Comparison of ENCODE assay signal across 2 cellular contexts in the genomic region with DNA sequence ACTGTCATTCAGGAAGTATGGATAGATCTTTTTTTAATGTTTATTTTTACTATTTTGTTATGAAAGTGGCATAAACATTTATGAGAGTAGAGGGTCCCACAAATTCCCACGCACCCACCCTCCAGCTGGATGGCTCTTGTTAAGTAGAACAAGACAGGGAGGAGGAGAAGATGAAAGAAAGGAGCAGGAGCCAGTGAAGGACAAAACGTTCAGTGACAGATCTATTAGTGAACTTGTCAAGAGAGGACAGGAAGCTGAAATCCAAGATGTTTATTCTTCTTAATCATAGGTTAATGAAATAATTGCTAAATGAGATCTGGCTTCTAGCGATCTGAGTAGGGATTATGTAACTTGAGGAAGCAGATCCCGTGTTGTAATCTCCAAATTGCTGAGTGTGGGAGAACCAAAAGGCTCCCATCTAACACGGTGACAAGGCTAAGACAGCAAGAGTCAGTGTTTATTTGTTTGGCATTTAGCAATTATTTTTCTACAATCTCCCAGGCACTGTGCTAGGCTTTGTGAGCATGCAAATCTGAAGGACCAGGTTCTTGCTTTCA.
TF ChIP-seq lines count a peak whose summit lies in the region.

No MANE protein-coding gene starts in this region.

TF ChIP-seq in SK-N-SH, 30 proteins besides CTCF, POLR2A, EP300 and RAD21 (continued from another document):
- TF ChIP-seq, protein P1, sequence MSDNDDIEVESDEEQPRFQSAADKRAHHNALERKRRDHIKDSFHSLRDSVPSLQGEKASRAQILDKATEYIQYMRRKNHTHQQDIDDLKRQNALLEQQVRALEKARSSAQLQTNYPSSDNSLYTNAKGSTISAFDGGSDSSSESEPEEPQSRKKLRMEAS (IDR thresholded peaks at IDR 0.05; ENCODE audit: low read depth), result no peak
- TF ChIP-seq MXI1 (IDR thresholded peaks at IDR 0.05; ENCODE audit: low read depth, low read length) (no peak), JUND (IDR thresholded peaks at IDR 0.05) (no peak), YY1 (IDR thresholded peaks at IDR 0.05; ENCODE audit: low read depth) (no peak), TAF1 (IDR thresholded peaks at IDR 0.05; ENCODE audit: borderline replicate concordance, low read depth, low read length) (no peak), SMC3 (IDR thresholded peaks at IDR 0.05; ENCODE audit: low read depth, low read length) (no peak), RXRA (IDR thresholded peaks at IDR 0.05; ENCODE audit: borderline replicate concordance, low read depth) (no peak), NFIC (IDR thresholded peaks at IDR 0.05; ENCODE audit: borderline replicate concordance) (no peak), MEF2A (IDR thresholded peaks at IDR 0.05; ENCODE audit: borderline replicate concordance, low read depth) (no peak), CHD2 (IDR thresholded peaks at IDR 0.05; ENCODE audit: low read length, partially characterized antibody) (no peak), SIN3A (IDR thresholded peaks at IDR 0.05; ENCODE audit: borderline replicate concordance, low read depth, low read length) (no peak), ELF1 (IDR thresholded peaks at IDR 0.05) (no peak)

TF ChIP-seq in SK-N-SH treated with all-trans-retinoic acid at 6 μM for 48 hours, 23 proteins besides CTCF, POLR2A, EP300 and RAD21 (continued from another document):
- TF ChIP-seq, protein P2, sequence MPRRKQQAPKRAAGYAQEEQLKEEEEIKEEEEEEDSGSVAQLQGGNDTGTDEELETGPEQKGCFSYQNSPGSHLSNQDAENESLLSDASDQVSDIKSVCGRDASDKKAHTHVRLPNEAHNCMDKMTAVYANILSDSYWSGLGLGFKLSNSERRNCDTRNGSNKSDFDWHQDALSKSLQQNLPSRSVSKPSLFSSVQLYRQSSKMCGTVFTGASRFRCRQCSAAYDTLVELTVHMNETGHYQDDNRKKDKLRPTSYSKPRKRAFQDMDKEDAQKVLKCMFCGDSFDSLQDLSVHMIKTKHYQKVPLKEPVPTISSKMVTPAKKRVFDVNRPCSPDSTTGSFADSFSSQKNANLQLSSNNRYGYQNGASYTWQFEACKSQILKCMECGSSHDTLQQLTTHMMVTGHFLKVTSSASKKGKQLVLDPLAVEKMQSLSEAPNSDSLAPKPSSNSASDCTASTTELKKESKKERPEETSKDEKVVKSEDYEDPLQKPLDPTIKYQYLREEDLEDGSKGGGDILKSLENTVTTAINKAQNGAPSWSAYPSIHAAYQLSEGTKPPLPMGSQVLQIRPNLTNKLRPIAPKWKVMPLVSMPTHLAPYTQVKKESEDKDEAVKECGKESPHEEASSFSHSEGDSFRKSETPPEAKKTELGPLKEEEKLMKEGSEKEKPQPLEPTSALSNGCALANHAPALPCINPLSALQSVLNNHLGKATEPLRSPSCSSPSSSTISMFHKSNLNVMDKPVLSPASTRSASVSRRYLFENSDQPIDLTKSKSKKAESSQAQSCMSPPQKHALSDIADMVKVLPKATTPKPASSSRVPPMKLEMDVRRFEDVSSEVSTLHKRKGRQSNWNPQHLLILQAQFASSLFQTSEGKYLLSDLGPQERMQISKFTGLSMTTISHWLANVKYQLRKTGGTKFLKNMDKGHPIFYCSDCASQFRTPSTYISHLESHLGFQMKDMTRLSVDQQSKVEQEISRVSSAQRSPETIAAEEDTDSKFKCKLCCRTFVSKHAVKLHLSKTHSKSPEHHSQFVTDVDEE (CRISPR knock-in tag; IDR thresholded peaks at IDR 0.05), result no peak
- TF ChIP-seq ESRRG (CRISPR knock-in tag; IDR thresholded peaks at IDR 0.05), result no peak
- TF ChIP-seq RARB (CRISPR knock-in tag; IDR thresholded peaks at IDR 0.05), result no peak
- TF ChIP-seq ZNF70 (CRISPR knock-in tag; IDR thresholded peaks at IDR 0.05), result no peak
- TF ChIP-seq, protein P3, sequence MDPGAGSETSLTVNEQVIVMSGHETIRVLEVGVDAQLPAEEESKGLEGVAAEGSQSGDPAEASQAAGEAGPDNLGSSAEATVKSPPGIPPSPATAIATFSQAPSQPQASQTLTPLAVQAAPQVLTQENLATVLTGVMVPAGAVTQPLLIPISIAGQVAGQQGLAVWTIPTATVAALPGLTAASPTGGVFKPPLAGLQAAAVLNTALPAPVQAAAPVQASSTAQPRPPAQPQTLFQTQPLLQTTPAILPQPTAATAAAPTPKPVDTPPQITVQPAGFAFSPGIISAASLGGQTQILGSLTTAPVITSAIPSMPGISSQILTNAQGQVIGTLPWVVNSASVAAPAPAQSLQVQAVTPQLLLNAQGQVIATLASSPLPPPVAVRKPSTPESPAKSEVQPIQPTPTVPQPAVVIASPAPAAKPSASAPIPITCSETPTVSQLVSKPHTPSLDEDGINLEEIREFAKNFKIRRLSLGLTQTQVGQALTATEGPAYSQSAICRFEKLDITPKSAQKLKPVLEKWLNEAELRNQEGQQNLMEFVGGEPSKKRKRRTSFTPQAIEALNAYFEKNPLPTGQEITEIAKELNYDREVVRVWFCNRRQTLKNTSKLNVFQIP (CRISPR knock-in tag; IDR thresholded peaks at IDR 0.05; ENCODE audit: borderline replicate concordance, low read depth), result no peak
- no peak for TF ChIP-seq GLIS3 (CRISPR knock-in tag; IDR thresholded peaks at IDR 0.05)
- TF ChIP-seq, protein P4, sequence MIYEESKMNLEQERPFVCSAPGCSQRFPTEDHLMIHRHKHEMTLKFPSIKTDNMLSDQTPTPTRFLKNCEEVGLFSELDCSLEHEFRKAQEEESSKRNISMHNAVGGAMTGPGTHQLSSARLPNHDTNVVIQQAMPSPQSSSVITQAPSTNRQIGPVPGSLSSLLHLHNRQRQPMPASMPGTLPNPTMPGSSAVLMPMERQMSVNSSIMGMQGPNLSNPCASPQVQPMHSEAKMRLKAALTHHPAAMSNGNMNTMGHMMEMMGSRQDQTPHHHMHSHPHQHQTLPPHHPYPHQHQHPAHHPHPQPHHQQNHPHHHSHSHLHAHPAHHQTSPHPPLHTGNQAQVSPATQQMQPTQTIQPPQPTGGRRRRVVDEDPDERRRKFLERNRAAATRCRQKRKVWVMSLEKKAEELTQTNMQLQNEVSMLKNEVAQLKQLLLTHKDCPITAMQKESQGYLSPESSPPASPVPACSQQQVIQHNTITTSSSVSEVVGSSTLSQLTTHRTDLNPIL (CRISPR knock-in tag; IDR thresholded peaks at IDR 0.05; ENCODE audit: low read depth), result no peak
- TF ChIP-seq ZFP3 (CRISPR knock-in tag; IDR thresholded peaks at IDR 0.05), result no peak
